12 cellular contexts compared by ENCODE assay signal in the genomic region with DNA sequence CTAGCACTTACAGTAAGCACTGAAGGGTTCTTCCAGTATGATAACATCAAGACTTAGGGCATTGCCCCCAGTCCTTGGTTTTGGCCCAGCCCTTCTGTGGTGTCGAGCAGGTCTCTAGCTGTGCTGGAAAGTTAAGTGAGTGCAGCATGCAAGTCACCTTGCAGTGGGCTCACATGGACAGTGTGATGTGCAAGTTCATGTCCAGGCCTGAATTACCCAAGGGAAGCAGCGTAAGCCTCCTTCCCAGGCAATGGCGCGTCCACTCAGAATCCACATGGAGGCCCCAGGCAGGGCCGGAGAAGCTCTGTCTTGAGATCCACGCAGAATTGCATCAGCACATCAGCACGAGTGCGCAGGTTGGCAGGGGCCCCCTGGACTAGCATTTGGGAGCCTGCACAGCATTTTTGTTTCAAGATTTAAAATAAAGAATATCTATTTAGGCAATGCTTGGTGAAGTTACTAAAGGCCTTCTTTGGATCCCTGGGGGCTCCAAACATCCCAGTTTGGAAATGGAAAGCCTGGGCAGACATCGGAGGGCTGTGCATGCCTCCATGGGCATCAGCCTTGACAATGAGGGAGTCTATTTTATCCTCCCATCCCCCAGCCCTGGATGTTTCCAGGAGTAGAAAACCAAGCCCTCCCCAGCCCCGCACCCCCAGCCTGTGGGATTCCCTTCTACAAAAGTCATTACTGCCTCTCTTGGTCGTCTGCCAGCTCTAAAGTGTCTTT.
DNase-seq lines count a peak whose midpoint lies in the region; ATAC-seq and TF ChIP-seq lines count a peak whose summit lies in the region.
"Had no signal": no experiment of that assay in that cellular context is flagged by ENCODE, and none has a peak within 500 bp of the region (broad histone marks: within the 10 kb centered on the region; RNA-seq: fewer than 3 reads in every experiment).

No MANE protein-coding gene starts in this region.

- DNase-seq in right atrium auricular region (ENCODE audit: low spot score), result peak; percentile 49
- DNase-seq in cardiac septum (ENCODE audit: low spot score), result no peak
- peak; percentile 51 for DNase-seq in mesenteric fat pad (ENCODE audit: low spot score)
- DNase-seq in activated CD4-positive, alpha-beta T cell treated with anti-CD3 and anti-CD28 coated beads, Interleukin-2, amount 50 U/mL, for 48 hours, result no peak
- DNase-seq in NCI-H1436 (lab: John Stamatoyannopoulos, UW), result no peak
- DNase-seq: AML-193, Caco-2, GDM1, NCI-H1048, SIG-M5 had no signal

- H3K36me3 ChIP-seq in right atrium auricular region, result no peaks in the 10 kb centered on the region

- H3K27me3 ChIP-seq in right atrium auricular region, result no peaks in the 10 kb centered on the region

- no peaks in the 10 kb centered on the region for H3K9me3 ChIP-seq in right atrium auricular region
- H3K9me3 ChIP-seq: Caco-2 had no signal

- ATAC-seq in HG03135 (IDR thresholded peaks at IDR 0.05; ENCODE audit: unreplicated experiment), result no peak

- peak overlapping the region in 2 of 5 experiments; percentile 8 to 39 for H3K4me3 Mint-ChIP-seq in brain

- H3K4me1 ChIP-seq in right atrium auricular region, result no peaks in the 10 kb centered on the region
- H3K4me1 ChIP-seq: Caco-2 had no signal

- peak overlapping the region; percentile 77 to 91 (median 88) for H3K27ac Mint-ChIP-seq in brain

- H3K27me3 Mint-ChIP-seq in brain, result peaks cover 11% of the 10 kb centered on the region

- peaks cover 0 to 17% (median 1%) of the 10 kb centered on the region in 5 experiments for H3K9me3 Mint-ChIP-seq in brain

- intact Hi-C loops in cardiac septum (cut with DNase I), result no loop called here

- no peaks in the 10 kb centered on the region for H3K36me3 Mint-ChIP-seq in brain

- H3K27ac ChIP-seq in right atrium auricular region, result no peak overlapping the region

- TF ChIP-seq CTCF in right atrium auricular region (IDR thresholded peaks at IDR 0.05), result no peak
- no peak for TF ChIP-seq CTCF in brain (conservative IDR thresholded peaks at IDR 0.05)

- H3K4me3 ChIP-seq in right atrium auricular region, result no peak overlapping the region

- H3K4me1 Mint-ChIP-seq in brain, result peaks cover 66% of the 10 kb centered on the region

Comparison
In these comparisons a context has a peak if more than half of its experiments do, and no peak if none do; other contexts are left out.
1. DNase-seq: peak in right atrium auricular region (single experiment) and mesenteric fat pad (single experiment); none in cardiac septum (single experiment), activated CD4-positive, alpha-beta T cell treated with anti-CD3 and anti-CD28 coated beads, Interleukin-2, amount 50 U/mL, for 48 hours (0 of 2) and NCI-H1436 (single experiment).